Comparison of ENCODE assay signal across 8 cellular contexts in genomic region chr9:129225815-129226214, GRCh38. TPM values are rescaled to one million over a fixed set of nuclear protein-coding genes. Genes with fewer than 3 reads are reported as not detected.
DNase-seq lines count a peak whose midpoint lies in the region; ATAC-seq and TF ChIP-seq lines count a peak whose summit lies in the region.

No MANE protein-coding gene starts in this region.

- H3K27me3 ChIP-seq in SJCRH30 (no peaks in the 10 kb centered on the region), lung (ENCODE audit: control insufficient read depth, insufficient read depth) (no peaks in the 10 kb centered on the region), uterus (no peaks in the 10 kb centered on the region)

- DNase-seq in CMK (ENCODE audit: low read depth) (peak; percentile 68), SJCRH30 (peak; percentile 85 to 93), caudate nucleus (lab: John Stamatoyannopoulos, UW) (peak in 11 of 61 donors; percentile 9 to 57 (median 32)), lung (ENCODE audit: low spot score) (no peak), uterus (peak; percentile 81 to 84), D341Med (ENCODE audit: low spot score) (no peak)

- H3K27ac ChIP-seq in SJCRH30 (no peak overlapping the region; the same call in 1 of the 2 replicates), caudate nucleus (ENCODE audit: low read depth, low read length) (peak overlapping the region; percentile 59), lung (ENCODE audit: low read depth in 1 of 2, low read length in 1 of 2) (no peak overlapping the region), uterus (peak overlapping the region; percentile 67 to 85)

- H3K4me3 ChIP-seq in SJCRH30 (no peak overlapping the region), lung (no peak overlapping the region), uterus (no peak overlapping the region)

- ATAC-seq in lung (ENCODE audit: insufficient read depth, low FRiP score) (peak; percentile 19), GM18867 (IDR thresholded peaks at IDR 0.05; ENCODE audit: unreplicated experiment) (no peak), GM18520 (IDR thresholded peaks at IDR 0.05; ENCODE audit: unreplicated experiment) (no peak)

- H3K4me1 ChIP-seq in SJCRH30: peaks cover 10% of the 10 kb centered on the region
- H3K4me1 ChIP-seq in lung (ENCODE audit: control insufficient read depth in 2 of 2, insufficient read depth in 2 of 2, low read length in 2 of 2): no peaks in the 10 kb centered on the region
- H3K4me1 ChIP-seq in uterus: peaks cover 0 to 17% of the 10 kb centered on the region in 2 donors

- no peaks in the 10 kb centered on the region for H3K36me3 ChIP-seq in SJCRH30
- H3K36me3 ChIP-seq in lung (ENCODE audit: control insufficient read depth in 2 of 2, insufficient read depth in 2 of 2, low read length in 2 of 2): no peaks in the 10 kb centered on the region
- H3K36me3 ChIP-seq in uterus: no peaks in the 10 kb centered on the region

- intact Hi-C loops in uterus (cut with DNase I; ENCODE audit: low total_unique reads): no loop called here

- H3K9me3 ChIP-seq in SJCRH30 (replicated peaks) (no peaks in the 10 kb centered on the region), lung (ENCODE audit: control insufficient read depth in 2 of 2, insufficient read depth in 1 of 2, low read length in 1 of 2) (no peaks in the 10 kb centered on the region), uterus (no peaks in the 10 kb centered on the region)

- WGBS in lung, 2 donors: 8 to 14% methylated on average over 12 of the region's 12 CpGs

- TF ChIP-seq CTCF in lung (IDR thresholded peaks at IDR 0.05; ENCODE audit: control extremely low read depth, extremely low read depth): no peak
- TF ChIP-seq CTCF in uterus (IDR thresholded peaks at IDR 0.05): peak in 1 of 4 experiments; percentile 12

- no peak for TF ChIP-seq POLR2A in uterus (IDR thresholded peaks at IDR 0.05)

RNA-seq across cellular contexts. Expression of gene IER5L, which starts 47.8 kb away (rescaled TPM):
- total RNA-seq in SJCRH30 (2014; rRNA removed; shearing (Covaris generic)): 2.8 and 3.1 TPM in 2 replicates
- total RNA-seq in lung: 10 to 100 TPM; 23.5 to 24.7 TPM
- polyA plus RNA-seq in lung: 10 to 100 TPM; 12.6 to 31.5 TPM
- 10 to 100 TPM in 2 of 4 donors, 1 to 10 TPM in 2; 1.8 to 31.0 (median 14.5) TPM for total RNA-seq in uterus

Comparison
In these comparisons a context has a peak if more than half of its experiments do, and no peak if none do; other contexts are left out.
1. DNase-seq: peak in CMK (single experiment), SJCRH30 (2 of 2) and uterus (2 of 2); none in lung (single experiment) and D341Med (single experiment).
2. H3K27ac ChIP-seq: peak in caudate nucleus (single experiment) and uterus (2 of 2); none in SJCRH30 (single experiment) and lung (0 of 2).